ENCODE assay signal across 25 cellular contexts in the genomic region with DNA sequence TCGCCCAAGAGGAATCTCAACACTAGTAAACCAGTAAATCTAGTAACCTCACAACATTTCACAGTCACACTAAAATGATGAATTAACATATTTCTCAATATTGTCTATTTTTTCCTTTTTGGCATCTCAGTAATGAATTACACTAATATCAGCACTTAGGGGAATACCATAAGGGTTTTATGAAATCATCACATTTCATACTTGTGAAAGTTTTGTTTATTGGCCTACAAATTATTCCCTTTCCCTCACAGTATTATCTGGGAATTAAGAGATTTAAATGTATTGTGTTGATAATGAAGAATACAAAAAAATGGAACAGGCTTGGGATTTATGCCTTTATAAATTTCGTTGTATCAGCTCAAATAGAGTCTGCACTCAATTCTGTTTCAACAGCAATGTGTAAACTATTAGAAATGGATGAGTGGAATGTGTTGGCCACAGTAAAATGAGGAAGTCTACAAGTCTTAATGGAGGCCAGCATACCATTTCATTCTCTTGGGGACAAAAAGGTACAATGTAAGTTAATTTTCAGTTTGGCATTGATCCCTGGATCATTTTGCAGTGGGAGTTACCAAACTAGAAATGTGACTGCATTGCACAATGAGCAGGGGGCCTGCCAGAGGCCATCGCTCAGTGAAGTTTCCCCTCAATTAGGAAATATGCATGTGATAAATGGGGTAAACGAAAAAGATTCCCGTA.
A peak's percentile ranks its signal among the peaks of the same experiment; 100 is the strongest.
DNase-seq lines count a peak whose midpoint lies in the region; ATAC-seq and TF ChIP-seq lines count a peak whose summit lies in the region.
"Had no signal": no experiment of that assay in that cellular context is flagged by ENCODE, and none has a peak within 500 bp of the region (broad histone marks: within the 10 kb centered on the region; RNA-seq: fewer than 3 reads in every experiment).

No MANE protein-coding gene starts in this region.

- H3K9me3 ChIP-seq in neural progenitor cell (ENCODE audit: low read depth): peaks cover 5% of the 10 kb centered on the region
- H3K9me3 ChIP-seq: prostate gland, upper lobe of left lung had no signal

- no peaks in the 10 kb centered on the region for H3K4me1 ChIP-seq in neural progenitor cell
- H3K4me1 ChIP-seq: prostate gland, upper lobe of left lung had no signal

- intact Hi-C loops in Right ventricle myocardium inferior (cut with DNase I): no loop called here
- intact Hi-C loops in cardiac septum (cut with DNase I): loop anchor here (5.0 to 10.0 kb wide), 2 partner anchors 144 to 337 kb away; no protein-coding TSS in a partner anchor
- intact Hi-C loops in posterior vena cava (cut with DNase I): no loop called here

- H3F3A ChIP-seq in neural progenitor cell (ENCODE audit: low read depth): no peaks in the 10 kb centered on the region

- no peak overlapping the region for H2AFZ ChIP-seq in neural progenitor cell (replicated peaks)
- H2AFZ ChIP-seq: GM23338 had no signal

- H3K36me3 Mint-ChIP-seq in neural progenitor cell: peaks cover 1% of the 10 kb centered on the region
- H3K36me3 Mint-ChIP-seq: activated naive CD8-positive, alpha-beta T cell treated with anti-CD3 and anti-CD28 coated beads, Interleukin-2, amount 10 ng/mL, durations not matched to agents 7 days and 5 days; immature natural killer cell; stimulated activated naive B cell treated with anti-CD40 and anti-IgM and Interleukin-4, amounts not matched to agents 10 μg/mL and 1 μg/mL and 100 μg/mL, for 72 hours; T-cell had no signal

- no peaks in the 10 kb centered on the region for H3K36me3 ChIP-seq in neural progenitor cell
- H3K36me3 ChIP-seq: prostate gland, upper lobe of left lung had no signal

- no peaks in the 10 kb centered on the region for H4K20me1 ChIP-seq in neural progenitor cell (ENCODE audit: low read depth)

- no peak overlapping the region for H3K9ac ChIP-seq in neural progenitor cell

- no peak overlapping the region for H3K27ac Mint-ChIP-seq in neural progenitor cell
- H3K27ac Mint-ChIP-seq: activated B cell treated with CpG ODN at 0.5 μM for 24 hours; activated naive CD8-positive, alpha-beta T cell treated with anti-CD3 and anti-CD28 coated beads, Interleukin-2, amount 10 ng/mL, durations not matched to agents 7 days and 5 days; GM23338; immature natural killer cell; stimulated activated naive B cell treated with anti-CD40 and anti-IgM and Interleukin-4, amounts not matched to agents 10 μg/mL and 1 μg/mL and 100 μg/mL, for 72 hours; T-cell had no signal

- H3K79me2 ChIP-seq in neural progenitor cell (ENCODE audit: low read depth): no peaks in the 10 kb centered on the region

- DNase-seq in Right ventricle myocardium inferior (ENCODE audit: missing footprints) (peak; percentile 80), cardiac septum (ENCODE audit: low spot score) (no peak), fibroblast of the aortic adventitia (ENCODE audit: low read depth) (peak; percentile 91), posterior vena cava (ENCODE audit: low spot score) (peak; percentile 87), NCI-H2227 (lab: John Stamatoyannopoulos, UW; ENCODE audit: unreplicated experiment) (no peak), GDM1 (lab: John Stamatoyannopoulos, UW) (no peak), neural progenitor cell (ENCODE audit: low spot score) (no peak)
- no peak for DNase-seq in activated CD8-positive, alpha-beta memory T cell treated with anti-CD3 and anti-CD28 coated beads, Interleukin-2, amount 50 U/mL, for 4 hours
- DNase-seq: activated B cell treated with CpG ODN at 0.5 μM for 24 hours; activated CD4-positive, alpha-beta T cell treated with anti-CD3 and anti-CD28 coated beads, Interleukin-2, amount 50 U/mL, for 1 hour; activated gamma-delta T cell; activated naive CD8-positive, alpha-beta T cell treated with anti-CD3 and anti-CD28 coated beads, Interleukin-2, amount 10 ng/mL, durations not matched to agents 7 days and 5 days; activated T-cell treated with anti-CD3 and anti-CD28 coated beads, Interleukin-2, amount 50 U/mL, for 4 hours; cerebellar nuclear complex; DND-41; hypothalamus; immature natural killer cell; NCI-H510A treated with DMSO at 0.1 percent for 48 hours; RPMI8226; small intestine; stimulated activated naive B cell treated with anti-CD40 and anti-IgM and Interleukin-4, amounts not matched to agents 10 μg/mL and 1 μg/mL and 100 μg/mL, for 72 hours; T-cell; upper lobe of left lung had no signal

- H3K4me3 ChIP-seq in fibroblast of the aortic adventitia (ENCODE audit: low read depth, low read length) (no peak overlapping the region), neural progenitor cell (no peak overlapping the region)
- H3K4me3 ChIP-seq: GM23338, prostate gland, upper lobe of left lung had no signal

- H3K27me3 Mint-ChIP-seq in neural progenitor cell (ENCODE audit: insufficient read depth, low read depth): no peaks in the 10 kb centered on the region

- H3K27me3 ChIP-seq in neural progenitor cell: no peaks in the 10 kb centered on the region
- H3K27me3 ChIP-seq: upper lobe of left lung had no signal

- H3K4me1 Mint-ChIP-seq in neural progenitor cell: peaks cover 4% of the 10 kb centered on the region
- H3K4me1 Mint-ChIP-seq: activated B cell treated with CpG ODN at 0.5 μM for 24 hours; activated naive CD8-positive, alpha-beta T cell treated with anti-CD3 and anti-CD28 coated beads, Interleukin-2, amount 10 ng/mL, durations not matched to agents 7 days and 5 days; immature natural killer cell; stimulated activated naive B cell treated with anti-CD40 and anti-IgM and Interleukin-4, amounts not matched to agents 10 μg/mL and 1 μg/mL and 100 μg/mL, for 72 hours had no signal

- H3K27ac ChIP-seq in neural progenitor cell: no peak overlapping the region
- H3K27ac ChIP-seq: prostate gland, upper lobe of left lung had no signal

- H3K9me3 Mint-ChIP-seq in neural progenitor cell: no peaks in the 10 kb centered on the region
- H3K9me3 Mint-ChIP-seq: activated B cell treated with CpG ODN at 0.5 μM for 24 hours; activated naive CD8-positive, alpha-beta T cell treated with anti-CD3 and anti-CD28 coated beads, Interleukin-2, amount 10 ng/mL, durations not matched to agents 7 days and 5 days; immature natural killer cell; stimulated activated naive B cell treated with anti-CD40 and anti-IgM and Interleukin-4, amounts not matched to agents 10 μg/mL and 1 μg/mL and 100 μg/mL, for 72 hours; T-cell had no signal

- peak; percentile 80 for ATAC-seq in Right ventricle myocardium inferior
- ATAC-seq: activated T-cell treated with anti-CD3 and anti-CD28 coated beads, Interleukin-2, amount 50 U/mL, for 4 hours; GM23338; stimulated activated naive B cell treated with anti-CD40 and anti-IgM and Interleukin-4, amounts not matched to agents 10 μg/mL and 1 μg/mL and 100 μg/mL, for 72 hours; T-cell had no signal

- TF ChIP-seq CTCF in fibroblast of the aortic adventitia (IDR thresholded peaks at IDR 0.05; ENCODE audit: insufficient read depth, low read length) (no peak), neural progenitor cell (IDR thresholded peaks at IDR 0.05) (no peak)

- no peak overlapping the region for H3K4me3 Mint-ChIP-seq in neural progenitor cell
- H3K4me3 Mint-ChIP-seq: activated B cell treated with CpG ODN at 0.5 μM for 24 hours; activated naive CD8-positive, alpha-beta T cell treated with anti-CD3 and anti-CD28 coated beads, Interleukin-2, amount 10 ng/mL, durations not matched to agents 7 days and 5 days; activated T-cell treated with anti-CD3 and anti-CD28 coated beads, Interleukin-2, amount 50 U/mL, for 4 hours; GM23338; immature natural killer cell; stimulated activated naive B cell treated with anti-CD40 and anti-IgM and Interleukin-4, amounts not matched to agents 10 μg/mL and 1 μg/mL and 100 μg/mL, for 72 hours; T-cell had no signal

- H3K4me2 ChIP-seq in neural progenitor cell: no peak overlapping the region
- H3K4me2 ChIP-seq: GM23338 had no signal

Comparison
In these comparisons a context has a peak if more than half of its experiments do, and no peak if none do; other contexts are left out.
1. DNase-seq: peak in Right ventricle myocardium inferior (single experiment), fibroblast of the aortic adventitia (single experiment) and posterior vena cava (single experiment); none in cardiac septum (single experiment), NCI-H2227 (single experiment), GDM1 (single experiment), activated CD8-positive, alpha-beta memory T cell treated with anti-CD3 and anti-CD28 coated beads, Interleukin-2, amount 50 U/mL, for 4 hours (single experiment) and neural progenitor cell (single experiment).